17 cellular contexts compared by ENCODE assay signal in genomic region chr22:30413745-30414524, GRCh38. TPM values are rescaled to one million over a fixed set of nuclear protein-coding genes. Genes with fewer than 3 reads are reported as not detected.
DNase-seq lines count a peak whose midpoint lies in the region; ATAC-seq and TF ChIP-seq lines count a peak whose summit lies in the region.
"Had no signal": no experiment of that assay in that cellular context is flagged by ENCODE, and none has a peak within 500 bp of the region (broad histone marks: within the 10 kb centered on the region; RNA-seq: fewer than 3 reads in every experiment).

No MANE protein-coding gene starts in this region.

- H3K4me3 Mint-ChIP-seq in activated naive CD4-positive, alpha-beta T cell treated with anti-CD3 and anti-CD28 coated beads for 36 hours: no peak overlapping the region
- peak overlapping the region; percentile 13 for H3K4me3 Mint-ChIP-seq in activated T-helper 17 cell treated with anti-CD3 and anti-CD28 coated beads, Interleukin-2, amount 50 U/mL, for 72 hours

- no peaks in the 10 kb centered on the region for H4K20me1 ChIP-seq in PC-3 (ENCODE audit: low read length)

- H3K4me1 ChIP-seq in thymus (ENCODE audit: control insufficient read depth, insufficient read depth, low read length) (no peaks in the 10 kb centered on the region), PC-3 (ENCODE audit: insufficient read depth, low read length) (peaks cover 8% of the 10 kb centered on the region)

- peak; percentile 74 for ATAC-seq in activated T-helper 17 cell treated with anti-CD3 and anti-CD28 coated beads, Interleukin-2, amount 50 U/mL, for 72 hours (replicated peaks)
- ATAC-seq in PC-3: no peak

- H3K4me1 Mint-ChIP-seq in activated naive CD4-positive, alpha-beta T cell treated with anti-CD3 and anti-CD28 coated beads for 36 hours (ENCODE audit: low read depth): peaks cover 37% of the 10 kb centered on the region
- H3K4me1 Mint-ChIP-seq in activated T-helper 17 cell treated with anti-CD3 and anti-CD28 coated beads, Interleukin-2, amount 50 U/mL, for 72 hours: peaks cover 9% of the 10 kb centered on the region

- no peaks in the 10 kb centered on the region for H3F3A ChIP-seq in PC-3 (ENCODE audit: low read length, unreplicated experiment)

- H3K27ac ChIP-seq in epithelial cell of prostate: peak overlapping the region; percentile 99
- H3K27ac ChIP-seq in thymus (ENCODE audit: low read depth): peak overlapping the region; percentile 83
- no peak overlapping the region for H3K27ac ChIP-seq in PC-3 (ENCODE audit: low read length)
- H3K27ac ChIP-seq: transverse colon had no signal

- H3K9me2 ChIP-seq in PC-3 (replicated peaks; ENCODE audit: low read length): no peaks in the 10 kb centered on the region

- peaks cover 46% of the 10 kb centered on the region for H3K36me3 Mint-ChIP-seq in activated naive CD4-positive, alpha-beta T cell treated with anti-CD3 and anti-CD28 coated beads for 36 hours (ENCODE audit: low read depth)
- peaks cover 100% of the 10 kb centered on the region for H3K36me3 Mint-ChIP-seq in activated T-helper 17 cell treated with anti-CD3 and anti-CD28 coated beads, Interleukin-2, amount 50 U/mL, for 72 hours (ENCODE audit: low read depth)

- no peaks in the 10 kb centered on the region for H3K9me3 ChIP-seq in thymus (ENCODE audit: control insufficient read depth)
- H3K9me3 ChIP-seq in PC-3 (ENCODE audit: low read length): no peaks in the 10 kb centered on the region
- H3K9me3 ChIP-seq: transverse colon had no signal

- H3K4me3 ChIP-seq in thymus (ENCODE audit: low read length): no peak overlapping the region
- no peak overlapping the region for H3K4me3 ChIP-seq in PC-3 (ENCODE audit: low read length)
- H3K4me3 ChIP-seq: transverse colon had no signal

- no peaks in the 10 kb centered on the region for H3K27me3 Mint-ChIP-seq in activated naive CD4-positive, alpha-beta T cell treated with anti-CD3 and anti-CD28 coated beads for 36 hours (ENCODE audit: low read depth)
- no peaks in the 10 kb centered on the region for H3K27me3 Mint-ChIP-seq in activated T-helper 17 cell treated with anti-CD3 and anti-CD28 coated beads, Interleukin-2, amount 50 U/mL, for 72 hours

- no peaks in the 10 kb centered on the region for H3K9me3 Mint-ChIP-seq in activated naive CD4-positive, alpha-beta T cell treated with anti-CD3 and anti-CD28 coated beads for 36 hours
- no peaks in the 10 kb centered on the region for H3K9me3 Mint-ChIP-seq in activated T-helper 17 cell treated with anti-CD3 and anti-CD28 coated beads, Interleukin-2, amount 50 U/mL, for 72 hours

- POLR2A ChIA-PET in PC-3 (lab: Charles Lee; ENCODE audit: unreplicated experiment): no interaction called here

- WGBS in thymus: 86% methylated on average over 5 of the region's 5 CpGs

- peak overlapping the region; percentile 81 for H3K27ac Mint-ChIP-seq in activated naive CD4-positive, alpha-beta T cell treated with anti-CD3 and anti-CD28 coated beads for 36 hours
- H3K27ac Mint-ChIP-seq in activated T-helper 17 cell treated with anti-CD3 and anti-CD28 coated beads, Interleukin-2, amount 50 U/mL, for 72 hours: peak overlapping the region; percentile 71

- H3K79me2 ChIP-seq in PC-3 (ENCODE audit: low read length): no peaks in the 10 kb centered on the region

- DNase-seq in activated naive CD4-positive, alpha-beta T cell treated with anti-CD3 and anti-CD28 coated beads for 36 hours: peak; percentile 25
- DNase-seq in activated naive CD4-positive, alpha-beta T cell treated with Interleukin-2 at 50 U/mL for 16 hours: no peak
- no peak for DNase-seq in epithelial cell of prostate (ENCODE audit: low read depth, low spot score)
- DNase-seq in GM13977 (ENCODE audit: low spot score): no peak
- DNase-seq in PC-3: no peak
- DNase-seq in NCI-H1105 (lab: John Stamatoyannopoulos, UW): no peak
- DNase-seq: activated effector memory CD4-positive, alpha-beta T cell treated with anti-CD3 and anti-CD28 coated beads, Interleukin-2, amount 50 U/mL, for 16 hours; cortex of kidney; foreskin melanocyte; H7; KBM-7; MV-4-11; NCI-H2029 treated with DMSO at 0.1 percent for 48 hours; stimulated activated CD4-positive, alpha-beta T cell treated with anti-CD3 and anti-CD28 coated beads, Interleukin-12 subunit alpha, Interleukin-12 subunit beta, amount 100 ng/mL, for 4 hours; transverse colon had no signal

- no peak overlapping the region for H3K4me2 ChIP-seq in PC-3 (ENCODE audit: low read length)

- H3K36me3 ChIP-seq in thymus (ENCODE audit: control insufficient read depth, insufficient read depth): peaks cover 30% of the 10 kb centered on the region
- peaks cover 40% of the 10 kb centered on the region for H3K36me3 ChIP-seq in PC-3 (ENCODE audit: low read depth, low read length)
- H3K36me3 ChIP-seq: transverse colon had no signal

- in situ Hi-C loops in GM13977 (cut with MboI; ENCODE audit: low pct_unique_long_range_greater_than_20kb, low sequenced_read_pairs, unreplicated experiment): no loop called here

- TF ChIP-seq CTCF in GM13977 (IDR thresholded peaks at IDR 0.05; ENCODE audit: extremely low read depth, insufficient read depth, missing control alignments): no peak
- no peak for TF ChIP-seq CTCF in PC-3 (conservative IDR thresholded peaks at IDR 0.05; ENCODE audit: low read depth, low read length)

- BruUV-seq in PC-3 (replicated peaks; lab: Mats Ljungman, UMichigan): no TSS peak

- intact Hi-C loops in activated naive CD4-positive, alpha-beta T cell treated with anti-CD3 and anti-CD28 coated beads for 36 hours (cut with micrococcal nuclease): no loop called here
- intact Hi-C loops in PC-3 (cut with micrococcal nuclease): no loop called here

- H2AFZ ChIP-seq in PC-3 (ENCODE audit: low read length): no peak overlapping the region

- H3K9ac ChIP-seq in PC-3 (ENCODE audit: low read length): no peak overlapping the region

- CTCF ChIA-PET in activated naive CD4-positive, alpha-beta T cell treated with anti-CD3 and anti-CD28 coated beads for 36 hours (lab: Charles Lee): interaction anchor here (0.8 to 1.2 kb wide), 6 partner anchors 9 to 125 kb away, joined by 3 to 5 read pairs (median 4); partner anchors contain the start of gene CASTOR1
- CTCF ChIA-PET in PC-3 (lab: Charles Lee): no interaction called here

- H3K27me3 ChIP-seq in thymus (ENCODE audit: control insufficient read depth, insufficient read depth) (no peaks in the 10 kb centered on the region), PC-3 (ENCODE audit: low read length) (no peaks in the 10 kb centered on the region)
- H3K27me3 ChIP-seq: transverse colon had no signal

RNA-seq across cellular contexts. Expression of gene MTFP1, which starts 11.6 kb away (rescaled TPM):
- total RNA-seq in activated naive CD4-positive, alpha-beta T cell treated with anti-CD3 and anti-CD28 coated beads for 36 hours: 10 to 100 TPM; 36.6 to 37.1 TPM
- 10 to 100 TPM; 42.4 to 51.3 TPM for total RNA-seq in activated T-helper 17 cell treated with anti-CD3 and anti-CD28 coated beads, Interleukin-2, amount 50 U/mL, for 72 hours
- polyA plus RNA-seq in thymus: 11.1 TPM
- total RNA-seq in PC-3 (2014; rRNA removed): 59.3 and 65.7 TPM in 2 replicates

RNA-seq across cellular contexts. Expression of gene SEC14L2, which starts 17.1 kb away (rescaled TPM):
- 1 to 10 TPM; 8.2 to 8.8 TPM for total RNA-seq in activated naive CD4-positive, alpha-beta T cell treated with anti-CD3 and anti-CD28 coated beads for 36 hours
- total RNA-seq in activated T-helper 17 cell treated with anti-CD3 and anti-CD28 coated beads, Interleukin-2, amount 50 U/mL, for 72 hours: 10 to 100 TPM; 11.3 to 52.8 TPM
- 6.2 TPM for polyA plus RNA-seq in thymus
- 9.7 and 16.8 TPM in 2 replicates for total RNA-seq in PC-3 (2014; rRNA removed)

RNA-seq across cellular contexts. Expression of gene RNF215, which starts 26.7 kb away (rescaled TPM):
- total RNA-seq in activated naive CD4-positive, alpha-beta T cell treated with anti-CD3 and anti-CD28 coated beads for 36 hours: 1 to 10 TPM; 2.8 to 3.9 TPM
- 10 to 100 TPM; 10.7 to 18.4 TPM for total RNA-seq in activated T-helper 17 cell treated with anti-CD3 and anti-CD28 coated beads, Interleukin-2, amount 50 U/mL, for 72 hours
- 11.1 TPM for polyA plus RNA-seq in thymus
- 22.6 and 25.2 TPM in 2 replicates for total RNA-seq in PC-3 (2014; rRNA removed)

RNA-seq across cellular contexts. Expression of gene CCDC157, which starts 57.1 kb away (rescaled TPM):
- 1 to 10 TPM; 1.1 to 1.5 TPM for total RNA-seq in activated naive CD4-positive, alpha-beta T cell treated with anti-CD3 and anti-CD28 coated beads for 36 hours
- 1 to 10 TPM in 1 of 2 donors, under 1 TPM in 1; 0.50 to 2.5 TPM for total RNA-seq in activated T-helper 17 cell treated with anti-CD3 and anti-CD28 coated beads, Interleukin-2, amount 50 U/mL, for 72 hours
- polyA plus RNA-seq in thymus: 3.2 TPM
- 1.5 and 3.5 TPM in 2 replicates for total RNA-seq in PC-3 (2014; rRNA removed)

RNA-seq across cellular contexts. Expression of gene SF3A1, which starts 57.2 kb away (rescaled TPM):
- total RNA-seq in activated naive CD4-positive, alpha-beta T cell treated with anti-CD3 and anti-CD28 coated beads for 36 hours: 100 to 1,000 TPM; 274 to 276 TPM
- 100 to 1,000 TPM; 275 to 294 TPM for total RNA-seq in activated T-helper 17 cell treated with anti-CD3 and anti-CD28 coated beads, Interleukin-2, amount 50 U/mL, for 72 hours
- polyA plus RNA-seq in thymus: 25.7 TPM
- total RNA-seq in PC-3 (2014; rRNA removed): 59.2 and 69.3 TPM in 2 replicates
